12 cellular contexts compared by ENCODE assay signal in genomic region chr15:74724570-74725240, GRCh38. TPM values are rescaled to one million over a fixed set of nuclear protein-coding genes. Genes with fewer than 3 reads are reported as not detected.
DNase-seq lines count a peak whose midpoint lies in the region; ATAC-seq and TF ChIP-seq lines count a peak whose summit lies in the region.
"Had no signal": no experiment of that assay in that cellular context is flagged by ENCODE, and none has a peak within 500 bp of the region (broad histone marks: within the 10 kb centered on the region; RNA-seq: fewer than 3 reads in every experiment).

No MANE protein-coding gene starts in this region.

- no peaks in the 10 kb centered on the region for H3K27me3 ChIP-seq in CD4-positive, CD25-positive, alpha-beta regulatory T cell (ENCODE audit: control insufficient read depth, insufficient read depth, low read length)
- H3K27me3 ChIP-seq in Caco-2 (replicated peaks; ENCODE audit: control insufficient read depth, insufficient read depth, low read length): no peaks in the 10 kb centered on the region

- H3K4me3 Mint-ChIP-seq in CD4-positive, CD25-positive, alpha-beta regulatory T cell: peak overlapping the region; percentile 21 to 79 (median 66)
- peak overlapping the region; percentile 79 for H3K4me3 Mint-ChIP-seq in Caco-2 (ENCODE audit: unreplicated experiment)
- peak overlapping the region; percentile 71 for H3K4me3 Mint-ChIP-seq in activated T-helper 2 cell treated with anti-CD3 and anti-CD28 coated beads, Interferon-gamma antibody, Interleukin-2, Interleukin-4, amounts not matched to agents 10 μg/mL and 5 μg/mL and 100 μg/mL, durations not matched to agents 14 hours and 24 hours and 36 hours (ENCODE audit: low read depth)
- peak overlapping the region in 7 of 8 donors; percentile 63 to 86 (median 73) for H3K4me3 Mint-ChIP-seq in naive B cell

- peaks cover 39% of the 10 kb centered on the region for H3K27me3 Mint-ChIP-seq in CD4-positive, CD25-positive, alpha-beta regulatory T cell
- no peaks in the 10 kb centered on the region for H3K27me3 Mint-ChIP-seq in Caco-2 (ENCODE audit: insufficient read depth, unreplicated experiment)
- peaks cover 13% of the 10 kb centered on the region for H3K27me3 Mint-ChIP-seq in activated T-helper 2 cell treated with anti-CD3 and anti-CD28 coated beads, Interferon-gamma antibody, Interleukin-2, Interleukin-4, amounts not matched to agents 10 μg/mL and 5 μg/mL and 100 μg/mL, durations not matched to agents 14 hours and 24 hours and 36 hours (ENCODE audit: low read depth)
- peaks cover 32 to 50% (median 36%) of the 10 kb centered on the region in 3 donors for H3K27me3 Mint-ChIP-seq in naive B cell

- DNase-seq in CD4-positive, CD25-positive, alpha-beta regulatory T cell: no peak
- DNase-seq in Caco-2 (no peak), naive B cell (no peak), HEK293T (ENCODE audit: extremely low spot score) (no peak), NCI-H524 (lab: John Stamatoyannopoulos, UW) (no peak)
- no peak for DNase-seq in activated T-helper 2 cell treated with anti-CD3 and anti-CD28 coated beads, Interferon-gamma antibody, Interleukin-2, Interleukin-4, amounts not matched to agents 10 μg/mL and 5 μg/mL and 100 μg/mL, durations not matched to agents 14 hours and 24 hours and 36 hours (ENCODE audit: low spot score)

- CTCF ChIA-PET in Caco-2 (lab: Charles Lee): interaction anchor here (0.6 to 2.9 kb wide), 4 partner anchors 16 to 477 kb away, joined by 3 to 20 read pairs (median 3); partner anchors contain the start of gene C15orf39
- CTCF ChIA-PET in HEK293T (lab: Yijun Ruan, JAX): interaction anchor here (0.6 to 2.3 kb wide), 6 partner anchors 30 to 201 kb away, joined by 3 to 14 read pairs (median 4); no protein-coding TSS in a partner anchor

- intact Hi-C loops in Caco-2 (cut with micrococcal nuclease; ENCODE audit: unreplicated experiment): loop anchor here (2.0 kb wide), 1 partner anchor 28 kb away; the partner anchor contains the start of gene EDC3
- intact Hi-C loops in activated T-helper 2 cell treated with anti-CD3 and anti-CD28 coated beads, Interferon-gamma antibody, Interleukin-2, Interleukin-4, amounts not matched to agents 10 μg/mL and 5 μg/mL and 100 μg/mL, durations not matched to agents 14 hours and 24 hours and 36 hours (cut with micrococcal nuclease): no loop called here

- H3K36me3 Mint-ChIP-seq in CD4-positive, CD25-positive, alpha-beta regulatory T cell: no peaks in the 10 kb centered on the region
- H3K36me3 Mint-ChIP-seq in Caco-2 (ENCODE audit: insufficient read depth, unreplicated experiment): peaks cover 30% of the 10 kb centered on the region
- no peaks in the 10 kb centered on the region for H3K36me3 Mint-ChIP-seq in activated T-helper 2 cell treated with anti-CD3 and anti-CD28 coated beads, Interferon-gamma antibody, Interleukin-2, Interleukin-4, amounts not matched to agents 10 μg/mL and 5 μg/mL and 100 μg/mL, durations not matched to agents 14 hours and 24 hours and 36 hours (ENCODE audit: low read depth)
- peaks cover 0 to 4% of the 10 kb centered on the region in 2 donors for H3K36me3 Mint-ChIP-seq in naive B cell

- no peak for ATAC-seq in CD4-positive, CD25-positive, alpha-beta regulatory T cell (ENCODE audit: low read depth in 2 of 2)
- no peak for ATAC-seq in naive B cell (ENCODE audit: low read depth in 2 of 2)
- ATAC-seq in GM18511 (IDR thresholded peaks at IDR 0.05; ENCODE audit: unreplicated experiment): no peak
- no peak for ATAC-seq in HG03460 (IDR thresholded peaks at IDR 0.05; ENCODE audit: unreplicated experiment)

- no peaks in the 10 kb centered on the region for H3K36me3 ChIP-seq in CD4-positive, CD25-positive, alpha-beta regulatory T cell (ENCODE audit: control insufficient read depth, insufficient read depth, low read length)
- H3K36me3 ChIP-seq in Caco-2 (ENCODE audit: control insufficient read depth, insufficient read depth, low read length): no peaks in the 10 kb centered on the region
- H3K36me3 ChIP-seq: heart left ventricle had no signal

- no peak overlapping the region for H3K27ac ChIP-seq in CD4-positive, CD25-positive, alpha-beta regulatory T cell (ENCODE audit: insufficient read depth, low read length, poor library complexity, severe bottlenecking)

- H3K4me1 ChIP-seq in CD4-positive, CD25-positive, alpha-beta regulatory T cell (ENCODE audit: control insufficient read depth, insufficient read depth, low read length, poor library complexity, severe bottlenecking): peaks cover 11% of the 10 kb centered on the region
- H3K4me1 ChIP-seq in Caco-2: peaks cover 27% of the 10 kb centered on the region

- H3K9me3 ChIP-seq in CD4-positive, CD25-positive, alpha-beta regulatory T cell (ENCODE audit: control insufficient read depth in 2 of 2, low read length in 2 of 2): no peaks in the 10 kb centered on the region
- no peaks in the 10 kb centered on the region for H3K9me3 ChIP-seq in Caco-2
- H3K9me3 ChIP-seq: heart left ventricle had no signal

- H3K9me3 Mint-ChIP-seq in CD4-positive, CD25-positive, alpha-beta regulatory T cell: no peaks in the 10 kb centered on the region
- H3K9me3 Mint-ChIP-seq in Caco-2 (ENCODE audit: unreplicated experiment): no peaks in the 10 kb centered on the region
- H3K9me3 Mint-ChIP-seq in activated T-helper 2 cell treated with anti-CD3 and anti-CD28 coated beads, Interferon-gamma antibody, Interleukin-2, Interleukin-4, amounts not matched to agents 10 μg/mL and 5 μg/mL and 100 μg/mL, durations not matched to agents 14 hours and 24 hours and 36 hours: no peaks in the 10 kb centered on the region
- no peaks in the 10 kb centered on the region for H3K9me3 Mint-ChIP-seq in naive B cell

- TF ChIP-seq CTCF in Caco-2 (IDR thresholded peaks at IDR 0.05; ENCODE audit: insufficient read depth in 1 of 2, low read depth in 1 of 2, low read length in 1 of 2, severe bottlenecking in 1 of 2, unreplicated experiment in 1 of 2): no peak

- no peak overlapping the region for H3K27ac Mint-ChIP-seq in CD4-positive, CD25-positive, alpha-beta regulatory T cell
- no peak overlapping the region for H3K27ac Mint-ChIP-seq in Caco-2 (ENCODE audit: unreplicated experiment)
- H3K27ac Mint-ChIP-seq in activated T-helper 2 cell treated with anti-CD3 and anti-CD28 coated beads, Interferon-gamma antibody, Interleukin-2, Interleukin-4, amounts not matched to agents 10 μg/mL and 5 μg/mL and 100 μg/mL, durations not matched to agents 14 hours and 24 hours and 36 hours: no peak overlapping the region
- peak overlapping the region in 2 of 6 donors; percentile 13 to 74 for H3K27ac Mint-ChIP-seq in naive B cell

- no peak overlapping the region for H3K4me3 ChIP-seq in CD4-positive, CD25-positive, alpha-beta regulatory T cell (ENCODE audit: low read depth, low read length)
- H3K4me3 ChIP-seq in Caco-2 (ENCODE audit: low read depth, low read length): peak overlapping the region; percentile 69

- POLR2A ChIA-PET in Caco-2 (lab: Charles Lee) (interaction anchor here (1.2 kb wide), 1 partner anchor 29 kb away, joined by 3 read pairs; no protein-coding TSS in a partner anchor), HEK293T (lab: Yijun Ruan, JAX) (interaction anchor here (0.7 to 5.0 kb wide), 5 partner anchors 10 to 179 kb away, joined by 3 to 37 read pairs (median 6); partner anchors contain the start of gene EDC3)

- TSS peak; percentile 31 for BruUV-seq in Caco-2 (replicated peaks; lab: Mats Ljungman, UMichigan)

- peaks cover 0 to 15% (median 4%) of the 10 kb centered on the region in 4 donors for H3K4me1 Mint-ChIP-seq in CD4-positive, CD25-positive, alpha-beta regulatory T cell
- H3K4me1 Mint-ChIP-seq in Caco-2 (ENCODE audit: low read depth, unreplicated experiment): peaks cover 16% of the 10 kb centered on the region
- peaks cover 9% of the 10 kb centered on the region for H3K4me1 Mint-ChIP-seq in activated T-helper 2 cell treated with anti-CD3 and anti-CD28 coated beads, Interferon-gamma antibody, Interleukin-2, Interleukin-4, amounts not matched to agents 10 μg/mL and 5 μg/mL and 100 μg/mL, durations not matched to agents 14 hours and 24 hours and 36 hours (ENCODE audit: low read depth)
- peaks cover 11 to 16% (median 16%) of the 10 kb centered on the region in 3 donors for H3K4me1 Mint-ChIP-seq in naive B cell

TF ChIP-seq in HEK293T, 16 proteins besides CTCF, POLR2A, EP300 and RAD21 (continues in another document):
- no peak for TF ChIP-seq NFRKB (IDR thresholded peaks at IDR 0.05)

RNA-seq across cellular contexts. Expression of gene CYP1A1, which starts 0.6 kb away (rescaled TPM):
- total RNA-seq in CD4-positive, CD25-positive, alpha-beta regulatory T cell: not detected
- polyA plus RNA-seq in CD4-positive, CD25-positive, alpha-beta regulatory T cell: not detected
- 55.5 and 73.8 TPM in 2 replicates for total RNA-seq in Caco-2 (2022)
- total RNA-seq in activated T-helper 2 cell treated with anti-CD3 and anti-CD28 coated beads, Interferon-gamma antibody, Interleukin-2, Interleukin-4, amounts not matched to agents 10 μg/mL and 5 μg/mL and 100 μg/mL, durations not matched to agents 14 hours and 24 hours and 36 hours: 0.37 and 0.48 TPM in 2 replicates
- not detected for polyA plus RNA-seq in naive B cell (ENCODE audit: low read depth in 6 of 6)

RNA-seq across cellular contexts. Expression of gene CYP1A2, which starts 23.9 kb away (rescaled TPM):
- total RNA-seq in CD4-positive, CD25-positive, alpha-beta regulatory T cell: not detected
- not detected for polyA plus RNA-seq in CD4-positive, CD25-positive, alpha-beta regulatory T cell
- not detected in 2 replicates for total RNA-seq in Caco-2 (2022)
- total RNA-seq in activated T-helper 2 cell treated with anti-CD3 and anti-CD28 coated beads, Interferon-gamma antibody, Interleukin-2, Interleukin-4, amounts not matched to agents 10 μg/mL and 5 μg/mL and 100 μg/mL, durations not matched to agents 14 hours and 24 hours and 36 hours: not detected in 2 replicates
- polyA plus RNA-seq in naive B cell (ENCODE audit: low read depth in 6 of 6): not detected
- total RNA-seq: heart left ventricle, left colon, M059J, subcutaneous adipose tissue had no signal
- polyA plus RNA-seq: heart left ventricle had no signal

RNA-seq across cellular contexts. Expression of gene EDC3, which starts 28.9 kb away (rescaled TPM):
- 22.3 TPM for total RNA-seq in CD4-positive, CD25-positive, alpha-beta regulatory T cell
- 10 to 100 TPM; 22.2 to 30.2 (median 26.8) TPM for polyA plus RNA-seq in CD4-positive, CD25-positive, alpha-beta regulatory T cell
- 50.9 and 62.0 TPM in 2 replicates for total RNA-seq in Caco-2 (2022)
- 49.3 and 54.8 TPM in 2 replicates for total RNA-seq in activated T-helper 2 cell treated with anti-CD3 and anti-CD28 coated beads, Interferon-gamma antibody, Interleukin-2, Interleukin-4, amounts not matched to agents 10 μg/mL and 5 μg/mL and 100 μg/mL, durations not matched to agents 14 hours and 24 hours and 36 hours
- 10 to 100 TPM; 14.4 to 30.1 (median 24.1) TPM for polyA plus RNA-seq in naive B cell (ENCODE audit: low read depth in 6 of 6)

RNA-seq across cellular contexts. Expression of gene CSK, which starts 57.2 kb away (rescaled TPM):
- 257 TPM for total RNA-seq in CD4-positive, CD25-positive, alpha-beta regulatory T cell
- 100 to 1,000 TPM; 131 to 151 (median 141) TPM for polyA plus RNA-seq in CD4-positive, CD25-positive, alpha-beta regulatory T cell
- 62.7 and 62.8 TPM in 2 replicates for total RNA-seq in Caco-2 (2022)
- 261 and 266 TPM in 2 replicates for total RNA-seq in activated T-helper 2 cell treated with anti-CD3 and anti-CD28 coated beads, Interferon-gamma antibody, Interleukin-2, Interleukin-4, amounts not matched to agents 10 μg/mL and 5 μg/mL and 100 μg/mL, durations not matched to agents 14 hours and 24 hours and 36 hours
- polyA plus RNA-seq in naive B cell (ENCODE audit: low read depth in 6 of 6): 100 to 1,000 TPM; 176 to 273 (median 216) TPM

Comparison
In these comparisons a context has a peak if more than half of its experiments do, and no peak if none do; other contexts are left out.
1. RNA of gene CYP1A1, which starts 0.6 kb away (total RNA-seq): 55.5 to 73.8 TPM in Caco-2; 0.37 to 0.48 TPM in activated T-helper 2 cell treated with anti-CD3 and anti-CD28 coated beads, Interferon-gamma antibody, Interleukin-2, Interleukin-4, amounts not matched to agents 10 μg/mL and 5 μg/mL and 100 μg/mL, durations not matched to agents 14 hours and 24 hours and 36 hours and not detected in CD4-positive, CD25-positive, alpha-beta regulatory T cell (single experiment); every median in the first group is over 10 times any median in the second.
2. Peak in every context shown above with its lines, with median percentiles within 50 percentile points of each other: H3K4me3 Mint-ChIP-seq.